In the genomic region with DNA sequence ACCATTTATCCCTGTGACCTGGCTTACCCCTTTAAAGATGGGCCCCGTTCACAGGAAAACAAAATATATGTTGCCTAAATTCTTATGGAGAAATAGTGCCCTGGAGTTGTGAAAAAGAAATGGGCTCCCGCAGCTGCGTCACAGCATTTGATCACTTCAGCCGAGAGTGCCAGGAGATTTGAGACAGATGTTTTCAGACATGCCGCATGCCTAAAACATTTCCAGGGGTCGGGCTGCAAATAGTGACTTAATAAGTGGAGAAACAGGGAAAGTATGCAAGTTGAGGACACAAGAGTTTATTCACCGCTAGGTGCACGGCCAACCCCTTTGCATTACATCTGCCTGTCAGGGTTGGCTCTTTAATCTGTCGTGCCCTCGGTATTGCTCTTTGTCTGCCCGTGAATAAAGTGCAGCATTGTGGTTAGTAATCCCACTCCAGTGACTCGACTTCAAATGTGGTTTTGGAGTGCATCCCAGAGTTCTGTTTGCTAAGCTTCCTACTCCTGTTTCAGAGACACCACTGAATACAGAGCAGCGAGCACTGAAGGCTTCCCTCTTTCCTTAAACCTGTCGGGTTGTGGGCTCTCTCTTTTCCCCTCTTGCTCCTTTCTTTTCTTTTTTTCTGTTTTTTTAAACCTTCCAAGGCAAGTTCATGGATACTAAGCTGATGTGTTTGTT, we compare ENCODE assay signal across 8 cellular contexts.
DNase-seq lines count a peak whose midpoint lies in the region; ATAC-seq, FAIRE-seq and TF ChIP-seq lines count a peak whose summit lies in the region.

No MANE protein-coding gene starts in this region.

- no TSS peak for BruUV-seq in OCI-LY7 (replicated peaks; lab: Mats Ljungman, UMichigan)

- peak; percentile 36 for ATAC-seq in GM23338
- ATAC-seq in RWPE2 (ENCODE audit: low read depth) = peak; percentile 94
- ATAC-seq in pancreas = peak in 3 of 4 donors; percentile 64 to 80 (median 76)
- ATAC-seq in GM18858 (IDR thresholded peaks at IDR 0.05; ENCODE audit: unreplicated experiment) = no peak

- POLR2A ChIA-PET in OCI-LY7 (lab: Charles Lee) = no interaction called here

- no peak overlapping the region for H3K4me3 Mint-ChIP-seq in GM23338

- no peaks in the 10 kb centered on the region for H3F3A ChIP-seq in GM23338 (replicated peaks; ENCODE audit: low read depth)

- TF ChIP-seq POLR2A in erythroblast (IDR thresholded peaks at IDR 0.05; ENCODE audit: low read length) = no peak

- no peaks in the 10 kb centered on the region for H3K9me3 Mint-ChIP-seq in GM23338

- no peak overlapping the region for H3K4me3 ChIP-seq in GM23338
- H3K4me3 ChIP-seq in RWPE2 (ENCODE audit: severe bottlenecking) = peak overlapping the region; percentile 18
- H3K4me3 ChIP-seq in pancreas = no peak overlapping the region
- no peak overlapping the region for H3K4me3 ChIP-seq in OCI-LY7 (ENCODE audit: low read depth, low read length, poor library complexity, severe bottlenecking)

- H3K36me3 Mint-ChIP-seq in GM23338 (ENCODE audit: low read depth) = no peaks in the 10 kb centered on the region

- CTCF ChIA-PET in OCI-LY7 (lab: Charles Lee; ENCODE audit: unreplicated experiment) = no interaction called here

- H3K4me1 Mint-ChIP-seq in GM23338 = peaks cover 17% of the 10 kb centered on the region

- H3K9me3 ChIP-seq in RWPE2 (ENCODE audit: severe bottlenecking) = no peaks in the 10 kb centered on the region
- H3K9me3 ChIP-seq in pancreas = no peaks in the 10 kb centered on the region
- H3K9me3 ChIP-seq in OCI-LY7 (ENCODE audit: low read length) = no peaks in the 10 kb centered on the region

- H3K27me3 ChIP-seq in GM23338 (ENCODE audit: insufficient read depth) (no peaks in the 10 kb centered on the region), RWPE2 (ENCODE audit: insufficient read depth, poor library complexity, severe bottlenecking) (no peaks in the 10 kb centered on the region), pancreas (no peaks in the 10 kb centered on the region)

- no peaks in the 10 kb centered on the region for H4K20me1 ChIP-seq in GM23338 (replicated peaks; ENCODE audit: insufficient read depth)
- no peaks in the 10 kb centered on the region for H4K20me1 ChIP-seq in OCI-LY7 (ENCODE audit: insufficient read depth, low read length)

- H3K4me1 ChIP-seq in GM23338 (ENCODE audit: insufficient read depth) = peaks cover 8% of the 10 kb centered on the region; the same call in 1 of the 2 replicates
- H3K4me1 ChIP-seq in RWPE2 (ENCODE audit: insufficient read depth, poor library complexity, severe bottlenecking) = peaks cover 25% of the 10 kb centered on the region
- no peaks in the 10 kb centered on the region for H3K4me1 ChIP-seq in pancreas
- no peaks in the 10 kb centered on the region for H3K4me1 ChIP-seq in OCI-LY7 (ENCODE audit: insufficient read depth, low read length, poor library complexity, severe bottlenecking)

- intact Hi-C loops in pancreas (cut with DNase I) (no loop called here), OCI-LY7 (cut with micrococcal nuclease; ENCODE audit: unreplicated experiment) (no loop called here)

- no peak overlapping the region for H3K27ac Mint-ChIP-seq in GM23338

- no peaks in the 10 kb centered on the region for H3K9me2 ChIP-seq in GM23338 (ENCODE audit: insufficient read depth)
- no peaks in the 10 kb centered on the region for H3K9me2 ChIP-seq in OCI-LY7 (ENCODE audit: insufficient read depth, low read length)

- peak; percentile 10 for DNase-seq in GM23338 (ENCODE audit: low spot score)
- peak; percentile 71 for DNase-seq in RWPE2 (ENCODE audit: low spot score)
- peak; percentile 97 for DNase-seq in fibroblast of the conjunctiva (ENCODE audit: low read depth)
- peak in 3 of 6 donors; percentile 10 to 25 (median 12) for DNase-seq in pancreas
- no peak for DNase-seq in erythroblast (lab: John Stamatoyannopoulos, UW)
- no peak for DNase-seq in OCI-LY7 (ENCODE audit: low spot score)
- DNase-seq in NCI-H526 treated with DMSO at 0.1 percent for 48 hours (lab: John Stamatoyannopoulos, UW) = no peak

- H3K79me2 ChIP-seq in GM23338 (replicated peaks; ENCODE audit: insufficient read depth) (no peaks in the 10 kb centered on the region), OCI-LY7 (ENCODE audit: insufficient read depth, low read depth, low read length) (no peaks in the 10 kb centered on the region)

- 59 to 61% methylated on average over 14 of the region's 14 CpGs for WGBS in pancreas, 2 donors

- FAIRE-seq in pancreas (lab: Jason Lieb, UNC) = no peak

- H2AFZ ChIP-seq in GM23338 (no peak overlapping the region), OCI-LY7 (ENCODE audit: low read length) (no peak overlapping the region)

- H3K27ac ChIP-seq in GM23338 (ENCODE audit: low read depth) (no peak overlapping the region), RWPE2 (ENCODE audit: poor library complexity, severe bottlenecking) (peak overlapping the region; percentile 59), pancreas (peak overlapping the region in 1 of 4 donors; percentile 2), OCI-LY7 (ENCODE audit: low read depth, low read length, poor library complexity, severe bottlenecking) (no peak overlapping the region)

- no peaks in the 10 kb centered on the region for H3K36me3 ChIP-seq in GM23338 (ENCODE audit: insufficient read depth)
- no peaks in the 10 kb centered on the region for H3K36me3 ChIP-seq in RWPE2 (ENCODE audit: low read depth)
- no peaks in the 10 kb centered on the region for H3K36me3 ChIP-seq in pancreas
- peaks cover 63% of the 10 kb centered on the region for H3K36me3 ChIP-seq in OCI-LY7 (ENCODE audit: insufficient read depth, low read length)

- TF ChIP-seq CTCF in GM23338 (conservative IDR thresholded peaks at IDR 0.05; ENCODE audit: low read depth in 2 of 2) (no peak), RWPE2 (IDR thresholded peaks at IDR 0.05; ENCODE audit: poor library complexity, severe bottlenecking) (peak; percentile 19), pancreas (IDR thresholded peaks at IDR 0.05) (no peak), OCI-LY7 (conservative IDR thresholded peaks at IDR 0.05; ENCODE audit: low read length) (no peak)

- H3K4me2 ChIP-seq in GM23338 = no peak overlapping the region
- no peak overlapping the region for H3K4me2 ChIP-seq in OCI-LY7 (ENCODE audit: low read length)

- H3K27me3 Mint-ChIP-seq in GM23338 (ENCODE audit: insufficient read depth, low read depth, poor library complexity) = peaks cover 3% of the 10 kb centered on the region

TF ChIP-seq in GM23338, 12 proteins besides CTCF, POLR2A, EP300 and RAD21 (continues in another document):
- no peak for TF ChIP-seq ZNF462 (CRISPR knock-in tag; IDR thresholded peaks at IDR 0.05)

Comparison
In these comparisons a context has a peak if more than half of its experiments do, and no peak if none do; other contexts are left out.
1. DNase-seq: peak in GM23338 (single experiment), RWPE2 (single experiment) and fibroblast of the conjunctiva (single experiment); none in erythroblast (0 of 2), OCI-LY7 (single experiment) and NCI-H526 treated with DMSO at 0.1 percent for 48 hours (single experiment).